In the genomic region with DNA sequence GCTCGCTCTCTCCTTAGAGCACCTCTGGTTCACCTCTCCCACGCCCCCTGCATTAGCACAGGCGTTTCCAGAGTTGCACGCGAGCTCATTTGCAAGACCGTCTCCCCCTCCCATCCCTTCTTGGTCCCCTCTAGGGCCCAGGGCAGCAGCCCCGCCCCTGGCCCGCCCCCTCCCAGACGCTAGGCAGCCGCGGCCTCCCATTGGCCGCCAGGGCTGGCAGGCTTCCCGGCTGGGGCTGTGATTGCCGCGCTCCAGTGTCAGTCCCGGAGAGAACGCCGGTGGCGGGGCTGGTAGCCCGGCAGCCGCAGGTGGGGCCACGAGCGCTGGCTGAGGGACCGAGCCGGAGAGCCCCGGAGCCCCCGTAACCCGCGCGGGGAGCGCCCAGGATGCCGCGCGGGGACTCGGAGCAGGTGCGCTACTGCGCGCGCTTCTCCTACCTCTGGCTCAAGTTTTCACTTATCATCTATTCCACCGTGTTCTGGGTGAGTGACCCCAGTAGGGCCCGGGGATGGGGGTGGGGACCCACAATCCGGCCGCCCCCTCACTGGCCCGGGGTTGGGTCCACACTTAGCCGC, we compare ENCODE assay signal across 9 cellular contexts. TPM values are rescaled to one million over a fixed set of nuclear protein-coding genes. Genes with fewer than 3 reads are reported as not detected.
DNase-seq lines count a peak whose midpoint lies in the region; ATAC-seq, FAIRE-seq and TF ChIP-seq lines count a peak whose summit lies in the region.
"Had no signal": no experiment of that assay in that cellular context is flagged by ENCODE, and none has a peak within 500 bp of the region (broad histone marks: within the 10 kb centered on the region; RNA-seq: fewer than 3 reads in every experiment).

TSS of gene TSPAN15 (plus strand) at position 257 of the 575 bp plus-strand sequence. CDS start at position 387, 130 bp downstream.

- H3K4me1 Mint-ChIP-seq in activated CD8-positive, alpha-beta memory T cell treated with anti-CD3 and anti-CD28 coated beads, Interleukin-2, amount 10 ng/mL, durations not matched to agents 7 days and 5 days, result peaks cover 28% of the 10 kb centered on the region

- H3K27ac Mint-ChIP-seq in activated CD8-positive, alpha-beta memory T cell treated with anti-CD3 and anti-CD28 coated beads, Interleukin-2, amount 10 ng/mL, durations not matched to agents 7 days and 5 days, result no peak within 1 kb of the TSS

- DNase-seq in 8988T (peak; percentile 66), NCI-H82 treated with DMSO at 0.1 percent for 48 hours (lab: John Stamatoyannopoulos, UW; ENCODE audit: unreplicated experiment) (peak; percentile 60), H1 (ENCODE audit: low read depth in 1 of 2, low spot score in 2 of 2) (peak; percentile 88 to 91), mesenchymal stem cell (peak; percentile 86)
- peak; percentile 84 for DNase-seq in activated CD8-positive, alpha-beta memory T cell treated with anti-CD3 and anti-CD28 coated beads, Interleukin-2, amount 10 ng/mL, durations not matched to agents 7 days and 5 days
- DNase-seq in stimulated activated CD4-positive, alpha-beta T cell treated with anti-CD3 and anti-CD28 coated beads, TNF-alpha, amount 100 ng/mL, for 48 hours (ENCODE audit: low read depth in 3 of 3), result peak; percentile 63 to 79 (median 63)
- DNase-seq: DND-41 had no signal

- no peak within 1 kb of the TSS for H2BK20ac ChIP-seq in H1 (ENCODE audit: low read length)

- H3K27me3 ChIP-seq in H1 (replicated peaks in 1 of 4; ENCODE audit: control insufficient read depth in 3 of 4, extremely low read depth in 1 of 4, insufficient read depth in 3 of 4, low read length in 3 of 4), result peaks cover 8 to 26% (median 16%) of the 10 kb centered on the region in 4 experiments
- H3K27me3 ChIP-seq in mesenchymal stem cell (ENCODE audit: control insufficient read depth in 1 of 2, insufficient read depth in 1 of 2, low read length in 2 of 2), result peaks cover 0 to 27% of the 10 kb centered on the region in 2 experiments

- no peaks in the 10 kb centered on the region for H3K36me3 ChIP-seq in H1 (ENCODE audit: control insufficient read depth in 2 of 4, insufficient read depth in 4 of 4, low read length in 3 of 4)
- H3K36me3 ChIP-seq in mesenchymal stem cell (ENCODE audit: control insufficient read depth in 1 of 2, insufficient read depth in 2 of 2, low read depth in 1 of 2, low read length in 2 of 2), result no peaks in the 10 kb centered on the region

- H2BK5ac ChIP-seq in H1 (ENCODE audit: low read depth, low read length) (no peak within 1 kb of the TSS), mesenchymal stem cell (ENCODE audit: low read depth, low read length, poor library complexity, severe bottlenecking) (no peak within 1 kb of the TSS)

- H2BK15ac ChIP-seq in H1 (ENCODE audit: low read length) (no peak within 1 kb of the TSS), mesenchymal stem cell (ENCODE audit: low read depth, poor library complexity, severe bottlenecking) (no peak within 1 kb of the TSS)

- 0% methylated on average over 23 of the region's 45 CpGs; no CpG with 5 or more reads in 1 of the 2 experiments for WGBS in H1 (ENCODE audit: extremely low coverage in 1 of 2, insufficient coverage in 1 of 2, insufficient read length in 1 of 2, insufficient replicate concordance in 2 of 2, low coverage in 1 of 2, low lambda C conversion rate in 2 of 2, missing lambda C conversion rate in 1 of 2), 2 experiments
- 1% methylated on average over 36 of the region's 45 CpGs for WGBS in mesenchymal stem cell

- H2BK120ac ChIP-seq in H1 (replicated peaks; ENCODE audit: low read depth, low read length), result no peak within 1 kb of the TSS
- H2BK120ac ChIP-seq in mesenchymal stem cell (ENCODE audit: low read depth, low read length), result no peak within 1 kb of the TSS

- H3K9ac ChIP-seq in H1 (replicated peaks in 1 of 4; ENCODE audit: extremely low read depth in 1 of 4, low read depth in 3 of 4, low read length in 3 of 4) (0 out of 7 replicates have a peak within 1 kb of the TSS, but pooled peaks of 1 of the 4 experiments have one; percentile 6), mesenchymal stem cell (ENCODE audit: low read length) (peak within 1 kb of the TSS; percentile 18)

- no peak within 1 kb of the TSS for H3K18ac ChIP-seq in H1 (ENCODE audit: extremely low read depth, low read length)
- H3K18ac ChIP-seq in mesenchymal stem cell (ENCODE audit: low read depth in 1 of 2, low read length in 2 of 2), result peak within 1 kb of the TSS; percentile 60 to 80

- no peak within 1 kb of the TSS for H4K5ac ChIP-seq in H1 (ENCODE audit: insufficient read length, low read depth, low read length)

- no peaks in the 10 kb centered on the region for H3K79me2 ChIP-seq in H1 (ENCODE audit: control insufficient read depth in 1 of 2, insufficient read depth in 2 of 2, low read length in 2 of 2)

- no peak for FAIRE-seq in H1 (lab: Jason Lieb, UNC)

- H3K23ac ChIP-seq in H1 (ENCODE audit: insufficient read length), result no peak within 1 kb of the TSS
- H3K23ac ChIP-seq in mesenchymal stem cell (ENCODE audit: low read length in 2 of 2), result peak within 1 kb of the TSS; percentile 64 to 97

- ATAC-seq in GM19025 (IDR thresholded peaks at IDR 0.05; ENCODE audit: low read depth, unreplicated experiment), result peak; percentile 88
- peak; percentile 73 for ATAC-seq in HG03442 (IDR thresholded peaks at IDR 0.05; ENCODE audit: unreplicated experiment)
- peak; percentile 94 for ATAC-seq in activated CD8-positive, alpha-beta memory T cell treated with anti-CD3 and anti-CD28 coated beads, Interleukin-2, amount 10 ng/mL, durations not matched to agents 7 days and 5 days

- H3K4me1 ChIP-seq in H1 (replicated peaks in 1 of 4; ENCODE audit: control insufficient read depth in 3 of 4, insufficient read depth in 4 of 4, low read length in 3 of 4) (peaks cover 0 to 10% (median 4%) of the 10 kb centered on the region in 4 experiments; a peak in 5 of 7 replicates), mesenchymal stem cell (ENCODE audit: control insufficient read depth, insufficient read depth, low read depth, low read length) (peaks cover 11% of the 10 kb centered on the region)

- H3K23me2 ChIP-seq in H1 (ENCODE audit: low read depth, low read length), result peaks cover 11% of the 10 kb centered on the region

- H3K14ac ChIP-seq in H1 (ENCODE audit: insufficient read length) (no peak within 1 kb of the TSS), mesenchymal stem cell (ENCODE audit: low read length in 2 of 2) (peak within 1 kb of the TSS in 1 of 2 experiments; percentile 95)

- POLR2A ChIA-PET in H1 (lab: Charles Lee; ENCODE audit: partially characterized antibody), result interaction anchor here (1.1 to 1.5 kb wide), 2 partner anchors 15 to 22 kb away, joined by 3 read pairs; no protein-coding TSS in a partner anchor

- H3K9me3 Mint-ChIP-seq in activated CD8-positive, alpha-beta memory T cell treated with anti-CD3 and anti-CD28 coated beads, Interleukin-2, amount 10 ng/mL, durations not matched to agents 7 days and 5 days (ENCODE audit: low read depth), result no peaks in the 10 kb centered on the region

- no peaks in the 10 kb centered on the region for H3K79me1 ChIP-seq in H1 (ENCODE audit: low read depth, low read length)
- peaks cover 5% of the 10 kb centered on the region for H3K79me1 ChIP-seq in mesenchymal stem cell (replicated peaks; ENCODE audit: low read length, poor library complexity, severe bottlenecking)

- no peaks in the 10 kb centered on the region for H3K9me3 ChIP-seq in H1 (ENCODE audit: insufficient read depth in 2 of 2, low read depth in 1 of 2, low read length in 1 of 2)
- H3K9me3 ChIP-seq in mesenchymal stem cell (ENCODE audit: control insufficient read depth, low read length), result no peaks in the 10 kb centered on the region

- no peak for TF ChIP-seq CTCF in H1 (IDR thresholded peaks at IDR 0.05; ENCODE audit: control extremely low read depth in 1 of 3, insufficient read depth in 1 of 3, low read depth in 1 of 3, low read length in 3 of 3)

- CTCF ChIA-PET in activated CD8-positive, alpha-beta memory T cell treated with anti-CD3 and anti-CD28 coated beads, Interleukin-2, amount 10 ng/mL, durations not matched to agents 7 days and 5 days (lab: Charles Lee), result interaction anchor here (0.9 to 6.8 kb wide), 6 partner anchors 9 to 55 kb away, joined by 3 to 23 read pairs (median 6); no protein-coding TSS in a partner anchor
- CTCF ChIA-PET in H1 (lab: Charles Lee; ENCODE audit: partially characterized antibody), result interaction anchor here (0.6 to 8.7 kb wide), 20 partner anchors 9 to 244 kb away, joined by 3 to 150 read pairs (median 13); no protein-coding TSS in a partner anchor

- no peak for TF ChIP-seq RAD21 in H1 (IDR thresholded peaks at IDR 0.05 in 1 of 2, conservative IDR thresholded peaks at IDR 0.05 in 1 of 2; ENCODE audit: low read depth in 2 of 2, low read length in 2 of 2)

- H3K4me3 Mint-ChIP-seq in activated CD8-positive, alpha-beta memory T cell treated with anti-CD3 and anti-CD28 coated beads, Interleukin-2, amount 10 ng/mL, durations not matched to agents 7 days and 5 days, result peak within 1 kb of the TSS; percentile 73

- H4K91ac ChIP-seq in H1 (replicated peaks; ENCODE audit: insufficient read length, low read length) (no peak within 1 kb of the TSS), mesenchymal stem cell (ENCODE audit: low read length) (peak within 1 kb of the TSS; percentile 52)

- H3K36me3 Mint-ChIP-seq in activated CD8-positive, alpha-beta memory T cell treated with anti-CD3 and anti-CD28 coated beads, Interleukin-2, amount 10 ng/mL, durations not matched to agents 7 days and 5 days, result no peaks in the 10 kb centered on the region

- no peak within 1 kb of the TSS for H3K56ac ChIP-seq in H1 (replicated peaks; ENCODE audit: insufficient read length, low read depth, low read length)

- H3K27ac ChIP-seq in H1 (ENCODE audit: low read depth, low read length), result no peak within 1 kb of the TSS
- no peak within 1 kb of the TSS for H3K27ac ChIP-seq in mesenchymal stem cell (ENCODE audit: low read length, poor library complexity, severe bottlenecking)

- no peak for TF ChIP-seq EP300 in H1 (IDR thresholded peaks at IDR 0.05; ENCODE audit: borderline replicate concordance in 1 of 2, low read depth in 2 of 2, low read length in 2 of 2)

- H2AK5ac ChIP-seq in H1 (ENCODE audit: low read depth, low read length) (no peak within 1 kb of the TSS), mesenchymal stem cell (ENCODE audit: low read length, severe bottlenecking) (no peak within 1 kb of the TSS)

- H4K20me1 ChIP-seq in H1 (replicated peaks in 1 of 2; ENCODE audit: control insufficient read depth in 1 of 2, insufficient read depth in 2 of 2, low read length in 2 of 2), result peaks cover 4 to 7% of the 10 kb centered on the region in 2 experiments

- H3K4ac ChIP-seq in H1 (replicated peaks; ENCODE audit: insufficient read length, low read depth, low read length) (no peak within 1 kb of the TSS), mesenchymal stem cell (ENCODE audit: low read depth in 1 of 2, low read length in 2 of 2) (peak within 1 kb of the TSS; percentile 60 to 91)

- H3K4me3 ChIP-seq in H1 (ENCODE audit: extremely low read depth in 1 of 4, insufficient read depth in 2 of 4, low read depth in 3 of 4, low read length in 4 of 4), result peak within 1 kb of the TSS; percentile 56 to 91 (median 62)
- peak within 1 kb of the TSS; percentile 66 to 74 for H3K4me3 ChIP-seq in mesenchymal stem cell (ENCODE audit: insufficient read depth in 1 of 2, low read depth in 1 of 2, low read length in 2 of 2)

- H2AFZ ChIP-seq in H1 (ENCODE audit: low read length) (peak within 1 kb of the TSS; percentile 43), mesenchymal stem cell (ENCODE audit: low read depth, low read length) (peak within 1 kb of the TSS; percentile 98)

- TF ChIP-seq POLR2A in H1 (IDR thresholded peaks at IDR 0.05; ENCODE audit: control extremely low read depth in 1 of 2, low read depth in 2 of 2, low read length in 2 of 2), result no peak

- H3K4me2 ChIP-seq in H1 (ENCODE audit: insufficient read depth in 1 of 2, low read depth in 2 of 2, low read length in 2 of 2), result peak within 1 kb of the TSS; percentile 66 to 92
- peak within 1 kb of the TSS; percentile 99 for H3K4me2 ChIP-seq in mesenchymal stem cell (ENCODE audit: low read length, poor library complexity, severe bottlenecking)

- H3K27me3 Mint-ChIP-seq in activated CD8-positive, alpha-beta memory T cell treated with anti-CD3 and anti-CD28 coated beads, Interleukin-2, amount 10 ng/mL, durations not matched to agents 7 days and 5 days, result peaks cover 17% of the 10 kb centered on the region

- H2BK12ac ChIP-seq in H1 (ENCODE audit: low read depth, low read length) (no peak within 1 kb of the TSS; the same call in 1 of the 2 replicates), mesenchymal stem cell (ENCODE audit: low read length in 2 of 2) (peak within 1 kb of the TSS in 1 of 2 experiments; percentile 93)

- H4K8ac ChIP-seq in H1 (ENCODE audit: extremely low read depth, insufficient read depth, low read length) (no peak within 1 kb of the TSS), mesenchymal stem cell (ENCODE audit: low read length) (peak within 1 kb of the TSS; percentile 42)

RNA-seq across cellular contexts. Expression of gene TSPAN15, which starts in this region (rescaled TPM):
- 1 to 10 TPM; 2.5 to 4.2 TPM for total RNA-seq in activated CD8-positive, alpha-beta memory T cell treated with anti-CD3 and anti-CD28 coated beads, Interleukin-2, amount 10 ng/mL, durations not matched to agents 7 days and 5 days
- 9.7 and 11.6 TPM in 2 replicates for total RNA-seq in H1 (2021; fragmentation: NEBNext Ultra II Directional; extraction: Animal tissue kit (Norgen Biotek cat#: 25700))
- 20.0 and 20.9 TPM in 2 replicates for polyA plus RNA-seq in H1 (2011; rRNA removed)
- 23.6 TPM for polyA plus RNA-seq in H1 (2011; cell fraction: cytosol; rRNA removed)
- 19.6 TPM for polyA plus RNA-seq in H1 (2011; cell fraction: nucleus; rRNA removed)
- 11.9 to 16.4 TPM (median 13.9 TPM) in 4 replicates for polyA plus RNA-seq in H1 (2012, experiment 1 of 2)
- 13.3 TPM for polyA plus RNA-seq in H1 (2012, experiment 2 of 2)
- 6.6 TPM for polyA plus RNA-seq in H1 (2013, experiment 1 of 2)
- 8.5 TPM for polyA plus RNA-seq in H1 (2013, experiment 2 of 2)
- polyA minus RNA-seq in H1 (2011; rRNA and poly(A)+ RNA removed), result 13.7 and 25.4 TPM in 2 replicates
- polyA minus RNA-seq in H1 (2011; cell fraction: cytosol; rRNA and poly(A)+ RNA removed), result 9.3 TPM
- polyA minus RNA-seq in H1 (2011; cell fraction: nucleus; rRNA and poly(A)+ RNA removed), result 8.1 TPM
- 19.6 TPM for polyA plus RNA-seq in mesenchymal stem cell (2013, experiment 1 of 2)
- polyA plus RNA-seq in mesenchymal stem cell (2013, experiment 2 of 2), result 19.5 TPM
